In the genomic region with DNA sequence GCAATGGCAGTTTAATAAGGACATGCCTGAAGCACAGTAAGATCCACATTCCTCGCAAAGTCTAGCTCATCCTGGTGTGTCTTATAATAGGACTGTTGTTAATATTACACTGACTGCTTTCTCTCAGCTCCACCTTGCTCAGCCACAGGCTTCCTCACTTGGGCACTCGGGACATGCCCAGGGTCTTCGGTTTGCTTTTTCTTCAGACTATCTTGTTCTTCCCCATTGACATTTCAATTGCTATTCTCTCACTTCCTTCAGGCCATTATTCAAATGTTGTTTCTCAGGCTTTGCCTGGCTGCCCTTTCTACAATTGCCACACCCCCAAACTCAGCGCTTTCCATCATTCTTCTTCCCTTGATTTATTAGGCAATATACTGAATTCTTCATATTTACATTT, we compare ENCODE assay signal across 1 cellular context.
TF ChIP-seq lines count a peak whose summit lies in the region.

No MANE protein-coding gene starts in this region.

TF ChIP-seq in WTC11, 78 proteins besides CTCF, POLR2A, EP300 and RAD21 (continued from another document):
- TF ChIP-seq, protein P1, sequence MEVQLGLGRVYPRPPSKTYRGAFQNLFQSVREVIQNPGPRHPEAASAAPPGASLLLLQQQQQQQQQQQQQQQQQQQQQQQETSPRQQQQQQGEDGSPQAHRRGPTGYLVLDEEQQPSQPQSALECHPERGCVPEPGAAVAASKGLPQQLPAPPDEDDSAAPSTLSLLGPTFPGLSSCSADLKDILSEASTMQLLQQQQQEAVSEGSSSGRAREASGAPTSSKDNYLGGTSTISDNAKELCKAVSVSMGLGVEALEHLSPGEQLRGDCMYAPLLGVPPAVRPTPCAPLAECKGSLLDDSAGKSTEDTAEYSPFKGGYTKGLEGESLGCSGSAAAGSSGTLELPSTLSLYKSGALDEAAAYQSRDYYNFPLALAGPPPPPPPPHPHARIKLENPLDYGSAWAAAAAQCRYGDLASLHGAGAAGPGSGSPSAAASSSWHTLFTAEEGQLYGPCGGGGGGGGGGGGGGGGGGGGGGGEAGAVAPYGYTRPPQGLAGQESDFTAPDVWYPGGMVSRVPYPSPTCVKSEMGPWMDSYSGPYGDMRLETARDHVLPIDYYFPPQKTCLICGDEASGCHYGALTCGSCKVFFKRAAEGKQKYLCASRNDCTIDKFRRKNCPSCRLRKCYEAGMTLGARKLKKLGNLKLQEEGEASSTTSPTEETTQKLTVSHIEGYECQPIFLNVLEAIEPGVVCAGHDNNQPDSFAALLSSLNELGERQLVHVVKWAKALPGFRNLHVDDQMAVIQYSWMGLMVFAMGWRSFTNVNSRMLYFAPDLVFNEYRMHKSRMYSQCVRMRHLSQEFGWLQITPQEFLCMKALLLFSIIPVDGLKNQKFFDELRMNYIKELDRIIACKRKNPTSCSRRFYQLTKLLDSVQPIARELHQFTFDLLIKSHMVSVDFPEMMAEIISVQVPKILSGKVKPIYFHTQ (CRISPR knock-in tag; IDR thresholded peaks at IDR 0.05), result no peak
- TF ChIP-seq KAT7 (CRISPR knock-in tag; IDR thresholded peaks at IDR 0.05; ENCODE audit: borderline replicate concordance) (no peak), JAZF1 (CRISPR knock-in tag; IDR thresholded peaks at IDR 0.05) (no peak), NFYB (CRISPR knock-in tag; conservative IDR thresholded peaks at IDR 0.05; ENCODE audit: low read depth) (no peak), ZNF396 (CRISPR knock-in tag; IDR thresholded peaks at IDR 0.05; ENCODE audit: borderline replicate concordance) (no peak), NR3C1 (CRISPR knock-in tag; conservative IDR thresholded peaks at IDR 0.05; ENCODE audit: low read depth) (no peak), ZNF317 (CRISPR knock-in tag; IDR thresholded peaks at IDR 0.05; ENCODE audit: borderline replicate concordance, low read depth) (no peak)
